In genomic region chr1:105632342-105633196, GRCh38 we compare ENCODE assay signal across 18 cellular contexts.
DNase-seq lines count a peak whose midpoint lies in the region; ATAC-seq and TF ChIP-seq lines count a peak whose summit lies in the region.
"Had no signal": no experiment of that assay in that cellular context is flagged by ENCODE, and none has a peak within 500 bp of the region (broad histone marks: within the 10 kb centered on the region; RNA-seq: fewer than 3 reads in every experiment).

No MANE protein-coding gene starts in this region.

- H3K4me3 Mint-ChIP-seq in endodermal cell = peak overlapping the region; percentile 20
- H3K4me3 Mint-ChIP-seq: naive thymus-derived CD4-positive, alpha-beta T cell; T-helper 17 cell had no signal

- H3K27ac Mint-ChIP-seq in endodermal cell = peak overlapping the region; percentile 56
- H3K27ac Mint-ChIP-seq: naive thymus-derived CD4-positive, alpha-beta T cell; T-helper 17 cell had no signal

- peak overlapping the region; percentile 26 for H3K4me3 ChIP-seq in endodermal cell (ENCODE audit: low read length)
- H3K4me3 ChIP-seq in mucosa of descending colon = no peak overlapping the region
- H3K4me3 ChIP-seq in Karpas-422 (ENCODE audit: low read length) = no peak overlapping the region
- H3K4me3 ChIP-seq: K562, spleen had no signal

- H3K27me3 Mint-ChIP-seq in endodermal cell (ENCODE audit: insufficient read depth) = no peaks in the 10 kb centered on the region
- H3K27me3 Mint-ChIP-seq: naive thymus-derived CD4-positive, alpha-beta T cell; T-helper 17 cell had no signal

- 82 to 87% methylated on average over 4 to 14 of the region's 14 CpGs for WGBS in endodermal cell (ENCODE audit: insufficient coverage in 1 of 2, insufficient read length in 1 of 2), 2 experiments

- H3K9me3 Mint-ChIP-seq in endodermal cell = peaks cover 13% of the 10 kb centered on the region

- H3K36me3 Mint-ChIP-seq in endodermal cell (ENCODE audit: low read depth) = peaks cover 3% of the 10 kb centered on the region
- H3K36me3 Mint-ChIP-seq: naive thymus-derived CD4-positive, alpha-beta T cell had no signal

- intact Hi-C loops in mucosa of descending colon (cut with DNase I, micrococcal nuclease) = no loop called here

- no peaks in the 10 kb centered on the region for H3K4me1 ChIP-seq in endodermal cell (ENCODE audit: control insufficient read depth, insufficient read depth, low read length)
- peaks cover 10% of the 10 kb centered on the region for H3K4me1 ChIP-seq in mucosa of descending colon (ENCODE audit: low read depth)
- H3K4me1 ChIP-seq in Karpas-422 (ENCODE audit: low read length) = no peaks in the 10 kb centered on the region
- H3K4me1 ChIP-seq: spleen had no signal

- H3K27me3 ChIP-seq in endodermal cell (ENCODE audit: control insufficient read depth, insufficient read depth, low read length, poor library complexity, severe bottlenecking) = no peaks in the 10 kb centered on the region
- no peaks in the 10 kb centered on the region for H3K27me3 ChIP-seq in Karpas-422 (ENCODE audit: low read length)
- H3K27me3 ChIP-seq: spleen had no signal

- no peak for TF ChIP-seq CTCF in endodermal cell (conservative IDR thresholded peaks at IDR 0.05)
- no peak for TF ChIP-seq CTCF in mucosa of descending colon (IDR thresholded peaks at IDR 0.05)

- no peaks in the 10 kb centered on the region for H3K79me2 ChIP-seq in Karpas-422 (ENCODE audit: low read length)

- no peak overlapping the region for H3K4me2 ChIP-seq in Karpas-422 (ENCODE audit: low read depth, low read length, poor library complexity, severe bottlenecking)

- no peaks in the 10 kb centered on the region for H3K9me3 ChIP-seq in endodermal cell (ENCODE audit: control insufficient read depth, low read length)
- no peaks in the 10 kb centered on the region for H3K9me3 ChIP-seq in mucosa of descending colon
- peaks cover 9% of the 10 kb centered on the region; the same call in 1 of the 2 replicates for H3K9me3 ChIP-seq in Karpas-422 (ENCODE audit: low read length)

- H3K27ac ChIP-seq in endodermal cell (ENCODE audit: low read depth, low read length) (no peak overlapping the region), Karpas-422 (ENCODE audit: low read length) (no peak overlapping the region)
- H3K27ac ChIP-seq: spleen had no signal

- H4K20me1 ChIP-seq in Karpas-422 (ENCODE audit: insufficient read depth, low read depth, low read length) = no peaks in the 10 kb centered on the region

- H3K4me1 Mint-ChIP-seq in endodermal cell = peaks cover 28% of the 10 kb centered on the region
- H3K4me1 Mint-ChIP-seq: T-helper 17 cell had no signal

- DNase-seq in NCI-H748 (lab: John Stamatoyannopoulos, UW; ENCODE audit: unreplicated experiment) = peak; percentile 3
- no peak for DNase-seq in NCI-H748 treated with DMSO at 0.1 percent for 48 hours (lab: John Stamatoyannopoulos, UW)
- DNase-seq in endodermal cell = peak; percentile 54
- peak; percentile 29 to 49 (median 43) for DNase-seq in mucosa of descending colon
- no peak for DNase-seq in DMS114 treated with DMSO at 0.1 percent for 48 hours (lab: John Stamatoyannopoulos, UW; ENCODE audit: unreplicated experiment)
- DNase-seq in ecto neural progenitor cell (ENCODE audit: low spot score) = no peak
- no peak for DNase-seq in Karpas-422
- no peak for DNase-seq in NCI-H1436 (lab: John Stamatoyannopoulos, UW)
- DNase-seq: activated CD4-positive, alpha-beta T cell treated with anti-CD3 and anti-CD28 coated beads, Interleukin-2, amount 50 U/mL, for 48 hours; activated naive CD4-positive, alpha-beta T cell treated with Interleukin-2 at 50 U/mL for 16 hours; activated T-cell treated with anti-CD3 and anti-CD28 coated beads for 4 hours; foreskin fibroblast; naive thymus-derived CD4-positive, alpha-beta T cell; NCI-H2029 treated with DMSO at 0.1 percent for 48 hours; SHP77; spleen; T-helper 17 cell had no signal

- no peak overlapping the region for H2AFZ ChIP-seq in Karpas-422 (ENCODE audit: low read length)

- H3K9ac ChIP-seq in endodermal cell (ENCODE audit: extremely low read depth, low read length, poor library complexity, severe bottlenecking) (no peak overlapping the region), Karpas-422 (ENCODE audit: low read length) (no peak overlapping the region)

- peak; percentile 92 for ATAC-seq in mucosa of descending colon
- ATAC-seq: K562; naive thymus-derived CD4-positive, alpha-beta T cell; T-helper 17 cell had no signal

- no peaks in the 10 kb centered on the region for H3K9me2 ChIP-seq in Karpas-422 (replicated peaks; ENCODE audit: insufficient read depth, low read length)

- H3K36me3 ChIP-seq in endodermal cell (ENCODE audit: control insufficient read depth, insufficient read depth, low read length) (no peaks in the 10 kb centered on the region), mucosa of descending colon (ENCODE audit: low read depth) (no peaks in the 10 kb centered on the region), Karpas-422 (ENCODE audit: insufficient read depth, low read length) (no peaks in the 10 kb centered on the region)
- H3K36me3 ChIP-seq: spleen had no signal

Comparison
In these comparisons a context has a peak if more than half of its experiments do, and no peak if none do; other contexts are left out.
1. DNase-seq: peak in NCI-H748 (single experiment), endodermal cell (single experiment) and mucosa of descending colon (3 of 3); none in NCI-H748 treated with DMSO at 0.1 percent for 48 hours (single experiment), DMS114 treated with DMSO at 0.1 percent for 48 hours (single experiment), ecto neural progenitor cell (single experiment), Karpas-422 (single experiment) and NCI-H1436 (single experiment).